In the genomic region with DNA sequence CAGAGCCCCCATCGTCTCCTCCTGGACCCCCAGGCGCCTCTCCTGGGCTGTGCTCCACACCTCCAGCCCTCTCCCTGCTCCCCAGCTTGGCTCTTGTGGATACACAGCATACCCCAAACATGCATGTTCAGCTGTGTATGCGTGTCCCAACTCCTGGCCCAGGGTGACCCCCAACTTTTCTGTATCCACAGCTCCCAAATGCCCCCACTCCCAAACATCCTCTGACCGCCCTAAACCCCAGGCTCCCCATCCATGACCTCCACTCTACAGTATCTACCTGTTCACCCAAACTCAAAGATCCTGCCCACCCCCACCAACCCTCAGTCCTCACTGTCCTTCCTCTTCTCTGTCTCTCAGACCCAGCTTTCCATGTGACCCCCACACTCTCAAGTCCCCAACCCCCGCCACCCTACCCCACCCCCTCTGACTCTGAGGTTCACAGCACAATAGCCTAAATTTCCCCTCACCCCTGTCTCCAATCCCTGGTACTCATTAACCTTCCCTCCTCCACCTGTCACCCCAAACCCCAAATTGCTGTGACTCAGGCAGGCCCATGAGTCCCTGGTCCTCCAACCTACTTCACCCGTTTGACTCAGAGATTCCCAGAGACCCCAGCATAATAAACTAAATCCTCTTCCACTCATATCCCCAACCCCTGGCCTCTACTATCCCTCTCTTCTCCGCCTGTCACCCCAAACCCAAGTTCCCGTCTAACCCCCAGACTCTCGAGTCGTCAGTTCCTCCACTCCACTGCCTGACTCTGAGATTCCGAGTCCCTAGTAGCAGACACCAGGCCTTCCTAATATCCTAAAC, we compare ENCODE assay signal across 1 cellular context.
TF ChIP-seq lines count a peak whose summit lies in the region.

No MANE protein-coding gene starts in this region.

TF ChIP-seq in K562, 482 proteins besides CTCF, POLR2A, EP300 and RAD21:
- TF ChIP-seq NFRKB (IDR thresholded peaks at IDR 0.05; ENCODE audit: low read depth) (0 out of 2 replicates have a peak, but pooled peaks have one; percentile 20), NBN (IDR thresholded peaks at IDR 0.05; ENCODE audit: low read depth) (0 out of 2 replicates have a peak, but pooled peaks have one; percentile 17), C11orf30 (IDR thresholded peaks at IDR 0.05; ENCODE audit: low read depth) (no peak), ZBTB40 (IDR thresholded peaks at IDR 0.05) (peak; percentile 47; the same call in 1 of the 2 replicates), ZBTB40 (CRISPR knock-in tag; IDR thresholded peaks at IDR 0.05) (no peak), RAD51 (IDR thresholded peaks at IDR 0.05; ENCODE audit: borderline replicate concordance, low read depth) (no peak)
- TF ChIP-seq, protein P1, sequence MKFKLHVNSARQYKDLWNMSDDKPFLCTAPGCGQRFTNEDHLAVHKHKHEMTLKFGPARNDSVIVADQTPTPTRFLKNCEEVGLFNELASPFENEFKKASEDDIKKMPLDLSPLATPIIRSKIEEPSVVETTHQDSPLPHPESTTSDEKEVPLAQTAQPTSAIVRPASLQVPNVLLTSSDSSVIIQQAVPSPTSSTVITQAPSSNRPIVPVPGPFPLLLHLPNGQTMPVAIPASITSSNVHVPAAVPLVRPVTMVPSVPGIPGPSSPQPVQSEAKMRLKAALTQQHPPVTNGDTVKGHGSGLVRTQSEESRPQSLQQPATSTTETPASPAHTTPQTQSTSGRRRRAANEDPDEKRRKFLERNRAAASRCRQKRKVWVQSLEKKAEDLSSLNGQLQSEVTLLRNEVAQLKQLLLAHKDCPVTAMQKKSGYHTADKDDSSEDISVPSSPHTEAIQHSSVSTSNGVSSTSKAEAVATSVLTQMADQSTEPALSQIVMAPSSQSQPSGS (CRISPR knock-in tag; IDR thresholded peaks at IDR 0.05) = no peak
